8 cellular contexts compared by ENCODE assay signal in the genomic region with DNA sequence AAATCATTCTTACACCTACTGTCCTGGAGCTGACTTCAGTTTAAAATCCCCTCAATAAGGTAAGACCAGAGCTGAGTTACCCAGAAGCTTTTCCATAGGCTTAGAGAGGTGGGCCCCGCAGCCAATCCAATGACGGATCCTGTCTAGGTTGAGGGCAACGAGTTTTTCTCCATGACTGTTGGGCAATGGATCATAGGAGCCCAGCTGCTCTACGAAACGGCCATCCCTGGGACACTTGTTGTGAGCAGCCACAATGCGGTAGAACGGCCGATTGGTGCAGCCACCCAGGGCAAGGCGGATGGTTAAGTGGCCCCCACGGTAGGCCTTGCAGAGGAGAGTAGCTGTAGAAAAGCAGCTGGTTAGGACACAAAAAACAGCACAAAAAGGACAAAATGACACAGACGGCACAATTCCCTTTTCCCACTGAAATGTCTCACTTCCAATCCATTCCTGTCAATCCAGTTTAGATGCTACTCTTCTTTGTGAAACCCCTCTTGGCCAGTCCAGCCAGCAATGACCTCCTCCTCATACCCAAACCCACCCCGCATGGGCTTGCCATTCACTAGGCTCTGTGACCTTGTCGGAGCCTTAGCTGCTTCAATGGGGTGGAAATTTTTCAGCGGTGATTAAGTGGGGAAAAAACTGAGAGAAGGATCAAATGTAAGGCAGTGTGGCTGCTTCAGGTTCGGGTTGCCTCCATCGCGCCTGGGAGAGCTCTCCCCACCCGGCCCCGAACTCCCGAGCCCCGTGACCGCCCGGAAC. TPM values are rescaled to one million over a fixed set of nuclear protein-coding genes. Genes with fewer than 3 reads are reported as not detected.
DNase-seq lines count a peak whose midpoint lies in the region.

No MANE protein-coding gene starts in this region.

- H3K9me3 Mint-ChIP-seq in activated CD4-positive, alpha-beta T cell treated with anti-CD3 and anti-CD28 coated beads, Interleukin-2, amount 10 ng/mL, durations not matched to agents 7 days and 5 days: no peaks in the 10 kb centered on the region

- H3K9me3 ChIP-seq in HUES6 (ENCODE audit: control insufficient read depth, insufficient read depth, low read depth, low read length) (no peaks in the 10 kb centered on the region), iPS-18c (ENCODE audit: control insufficient read depth, insufficient read depth, low read length) (no peaks in the 10 kb centered on the region)

- peaks cover 25% of the 10 kb centered on the region for H3K36me3 ChIP-seq in HUES6 (ENCODE audit: control insufficient read depth, insufficient read depth, low read length)

- H3K27me3 Mint-ChIP-seq in activated CD4-positive, alpha-beta T cell treated with anti-CD3 and anti-CD28 coated beads, Interleukin-2, amount 10 ng/mL, durations not matched to agents 7 days and 5 days: no peaks in the 10 kb centered on the region

- peak overlapping the region; percentile 84 for H3K9ac ChIP-seq in HUES6 (ENCODE audit: low read length)

- H3K27ac ChIP-seq in HUES6 (ENCODE audit: low read depth, low read length) (peak overlapping the region; percentile 84), adipose tissue (ENCODE audit: low read depth, low read length) (peak overlapping the region; percentile 13)

- peak overlapping the region; percentile 96 for H3K4me3 Mint-ChIP-seq in activated CD4-positive, alpha-beta T cell treated with anti-CD3 and anti-CD28 coated beads, Interleukin-2, amount 10 ng/mL, durations not matched to agents 7 days and 5 days

- POLR2A ChIA-PET in activated CD4-positive, alpha-beta T cell treated with anti-CD3 and anti-CD28 coated beads, Interleukin-2, amount 10 ng/mL, durations not matched to agents 7 days and 5 days (lab: Charles Lee): interaction anchor here (1.0 kb wide), 1 partner anchor 156 kb away, joined by 5 read pairs; no protein-coding TSS in a partner anchor

- H3K4me1 Mint-ChIP-seq in activated CD4-positive, alpha-beta T cell treated with anti-CD3 and anti-CD28 coated beads, Interleukin-2, amount 10 ng/mL, durations not matched to agents 7 days and 5 days: peaks cover 47% of the 10 kb centered on the region

- 15 to 18% (median 17%) methylated on average over 18 to 23 of the region's 23 CpGs for WGBS in adipose tissue, 3 donors

- no peaks in the 10 kb centered on the region for H3K27me3 ChIP-seq in HUES6 (ENCODE audit: control insufficient read depth, insufficient read depth, low read length)

- peaks cover 10% of the 10 kb centered on the region for H3K4me1 ChIP-seq in HUES6 (ENCODE audit: control insufficient read depth, insufficient read depth, low read length)

- peaks cover 32% of the 10 kb centered on the region for H3K36me3 Mint-ChIP-seq in activated CD4-positive, alpha-beta T cell treated with anti-CD3 and anti-CD28 coated beads, Interleukin-2, amount 10 ng/mL, durations not matched to agents 7 days and 5 days (ENCODE audit: low read depth)

- CTCF ChIA-PET in activated CD4-positive, alpha-beta T cell treated with anti-CD3 and anti-CD28 coated beads, Interleukin-2, amount 10 ng/mL, durations not matched to agents 7 days and 5 days (lab: Charles Lee): interaction anchor here (0.6 to 1.0 kb wide), 3 partner anchors 141 to 850 kb away, joined by 3 to 5 read pairs (median 4); a partner anchor contains a TSS

- peak overlapping the region; percentile 94 for H3K27ac Mint-ChIP-seq in activated CD4-positive, alpha-beta T cell treated with anti-CD3 and anti-CD28 coated beads, Interleukin-2, amount 10 ng/mL, durations not matched to agents 7 days and 5 days

- DNase-seq in activated CD4-positive, alpha-beta T cell treated with anti-CD3 and anti-CD28 coated beads, Interleukin-2, amount 10 ng/mL, durations not matched to agents 7 days and 5 days: no peak
- DNase-seq in activated CD4-positive, alpha-beta T cell treated with anti-CD3 and anti-CD28 coated beads for 1 hour: no peak
- DNase-seq in stimulated activated CD8-positive, alpha-beta memory T cell treated with anti-CD3 and anti-CD28 coated beads, Interleukin-4, amount 100 ng/mL, for 48 hours: peak; percentile 40
- DNase-seq in GM19238 (ENCODE audit: insufficient read length, low spot score) (no peak), HuH-7 (ENCODE audit: low spot score) (no peak)

- H3K4me3 ChIP-seq in HUES6 (ENCODE audit: low read depth, low read length): peak overlapping the region; percentile 76
- peak overlapping the region; percentile 84 for H3K4me3 ChIP-seq in iPS-18c (ENCODE audit: insufficient read depth, low read depth, low read length)

RNA-seq across cellular contexts. Expression of a gene that starts 0.6 kb away (rescaled TPM):
- total RNA-seq in activated CD4-positive, alpha-beta T cell treated with anti-CD3 and anti-CD28 coated beads, Interleukin-2, amount 10 ng/mL, durations not matched to agents 7 days and 5 days: 10 to 100 TPM; 91.3 to 95.4 TPM
- 10 to 100 TPM; 37.3 to 79.6 (median 52.4) TPM for polyA plus RNA-seq in adipose tissue

RNA-seq across cellular contexts. Expression of a gene that starts 4.8 kb away (rescaled TPM):
- 10 to 100 TPM; 54.8 to 63.6 TPM for total RNA-seq in activated CD4-positive, alpha-beta T cell treated with anti-CD3 and anti-CD28 coated beads, Interleukin-2, amount 10 ng/mL, durations not matched to agents 7 days and 5 days
- polyA plus RNA-seq in adipose tissue: 1 to 10 TPM; 4.3 to 8.8 (median 5.6) TPM
